In genomic region chr20:50929299-50930138, GRCh38 we compare ENCODE assay signal across 8 cellular contexts. TPM values are rescaled to one million over a fixed set of nuclear protein-coding genes. Genes with fewer than 3 reads are reported as not detected.
DNase-seq lines count a peak whose midpoint lies in the region; ATAC-seq, FAIRE-seq and TF ChIP-seq lines count a peak whose summit lies in the region.

No MANE protein-coding gene starts in this region.

- intact Hi-C loops in activated T-helper 1 cell treated with anti-CD3 and anti-CD28 coated beads, Interleukin-12 subunit alpha, Interleukin-12 subunit beta, Interleukin-2, Interleukin-4 antibody, amounts not matched to agents 30 ng/mL and 10 ng/mL and 1 ng/mL, durations not matched to agents 14 hours and 24 hours and 36 hours (cut with micrococcal nuclease), result loop anchor here (1.0 to 10.0 kb wide), 5 partner anchors 15 to 1655 kb away; partner anchors contain the start of gene ZNFX1

- no peaks in the 10 kb centered on the region for H3K9me3 ChIP-seq in Karpas-422 (ENCODE audit: low read length)

- peak overlapping the region; percentile 95 for H3K4me3 Mint-ChIP-seq in activated T-helper 1 cell treated with anti-CD3 and anti-CD28 coated beads, Interleukin-12 subunit alpha, Interleukin-12 subunit beta, Interleukin-2, Interleukin-4 antibody, amounts not matched to agents 30 ng/mL and 10 ng/mL and 1 ng/mL, durations not matched to agents 14 hours and 24 hours and 36 hours
- H3K4me3 Mint-ChIP-seq in natural killer cell treated with Interleukin-12 subunit alpha and Interleukin-12 subunit beta and Interleukin-15 and Interleukin-18, amount 100 ng/mL, for 72 hours, result peak overlapping the region; percentile 95

- no peaks in the 10 kb centered on the region for H3K9me2 ChIP-seq in Karpas-422 (replicated peaks; ENCODE audit: insufficient read depth, low read length)

- no peak for TF ChIP-seq CTCF in fibroblast of pulmonary artery (IDR thresholded peaks at IDR 0.05; ENCODE audit: low read length, missing control alignments)

- peak overlapping the region; percentile 95 for H3K9ac ChIP-seq in Karpas-422 (ENCODE audit: low read length)

- H3K27me3 ChIP-seq in Karpas-422 (ENCODE audit: low read length), result no peaks in the 10 kb centered on the region

- H3K4me1 Mint-ChIP-seq in activated T-helper 1 cell treated with anti-CD3 and anti-CD28 coated beads, Interleukin-12 subunit alpha, Interleukin-12 subunit beta, Interleukin-2, Interleukin-4 antibody, amounts not matched to agents 30 ng/mL and 10 ng/mL and 1 ng/mL, durations not matched to agents 14 hours and 24 hours and 36 hours (ENCODE audit: low read depth), result peaks cover 66% of the 10 kb centered on the region
- H3K4me1 Mint-ChIP-seq in natural killer cell treated with Interleukin-12 subunit alpha and Interleukin-12 subunit beta and Interleukin-15 and Interleukin-18, amount 100 ng/mL, for 72 hours (ENCODE audit: low read depth in 2 of 2), result peaks cover 32 to 53% of the 10 kb centered on the region in 2 donors

- peak overlapping the region; percentile 94 for H3K27ac ChIP-seq in Karpas-422 (ENCODE audit: low read length)

- H3K9me3 Mint-ChIP-seq in activated T-helper 1 cell treated with anti-CD3 and anti-CD28 coated beads, Interleukin-12 subunit alpha, Interleukin-12 subunit beta, Interleukin-2, Interleukin-4 antibody, amounts not matched to agents 30 ng/mL and 10 ng/mL and 1 ng/mL, durations not matched to agents 14 hours and 24 hours and 36 hours, result no peaks in the 10 kb centered on the region
- H3K9me3 Mint-ChIP-seq in natural killer cell treated with Interleukin-12 subunit alpha and Interleukin-12 subunit beta and Interleukin-15 and Interleukin-18, amount 100 ng/mL, for 72 hours, result no peaks in the 10 kb centered on the region

- peak; percentile 66 for FAIRE-seq in RCC 7860 (lab: Jason Lieb, UNC)

- peaks cover 44% of the 10 kb centered on the region for H4K20me1 ChIP-seq in Karpas-422 (ENCODE audit: insufficient read depth, low read depth, low read length)

- no peak overlapping the region for H2AFZ ChIP-seq in Karpas-422 (ENCODE audit: low read length)

- H3K4me1 ChIP-seq in Karpas-422 (ENCODE audit: low read length), result peaks cover 71% of the 10 kb centered on the region

- peaks cover 57% of the 10 kb centered on the region for H3K36me3 Mint-ChIP-seq in activated T-helper 1 cell treated with anti-CD3 and anti-CD28 coated beads, Interleukin-12 subunit alpha, Interleukin-12 subunit beta, Interleukin-2, Interleukin-4 antibody, amounts not matched to agents 30 ng/mL and 10 ng/mL and 1 ng/mL, durations not matched to agents 14 hours and 24 hours and 36 hours (ENCODE audit: low read depth)
- H3K36me3 Mint-ChIP-seq in natural killer cell treated with Interleukin-12 subunit alpha and Interleukin-12 subunit beta and Interleukin-15 and Interleukin-18, amount 100 ng/mL, for 72 hours, result peaks cover 22% of the 10 kb centered on the region

- H3K4me3 ChIP-seq in Karpas-422 (ENCODE audit: low read length) (peak overlapping the region; percentile 89), fibroblast of pulmonary artery (replicated peaks; ENCODE audit: low read depth, low read length) (peak overlapping the region; percentile 84)

- peak; percentile 58 for DNase-seq in DMS79 (lab: John Stamatoyannopoulos, UW)
- peak; percentile 98 for DNase-seq in Karpas-422
- DNase-seq in RCC 7860 (ENCODE audit: low spot score), result peak; percentile 89
- DNase-seq in activated T-helper 1 cell treated with anti-CD3 and anti-CD28 coated beads, Interleukin-12 subunit alpha, Interleukin-12 subunit beta, Interleukin-2, Interleukin-4 antibody, amounts not matched to agents 30 ng/mL and 10 ng/mL and 1 ng/mL, durations not matched to agents 14 hours and 24 hours and 36 hours (ENCODE audit: low spot score), result peak; percentile 91
- DNase-seq in fibroblast of pulmonary artery (ENCODE audit: low read depth), result peak; percentile 97
- DNase-seq in natural killer cell treated with Interleukin-12 subunit alpha and Interleukin-12 subunit beta and Interleukin-15 and Interleukin-18, amount 100 ng/mL, for 72 hours (ENCODE audit: low spot score), result peak; percentile 93
- peak; percentile 93 for DNase-seq in stimulated activated naive CD4-positive, alpha-beta T cell treated with Interleukin-2 at 50 U/mL for 16 hours (lab: John Stamatoyannopoulos, UW)

- H3K27ac Mint-ChIP-seq in activated T-helper 1 cell treated with anti-CD3 and anti-CD28 coated beads, Interleukin-12 subunit alpha, Interleukin-12 subunit beta, Interleukin-2, Interleukin-4 antibody, amounts not matched to agents 30 ng/mL and 10 ng/mL and 1 ng/mL, durations not matched to agents 14 hours and 24 hours and 36 hours, result peak overlapping the region; percentile 95
- peak overlapping the region; percentile 92 to 95 for H3K27ac Mint-ChIP-seq in natural killer cell treated with Interleukin-12 subunit alpha and Interleukin-12 subunit beta and Interleukin-15 and Interleukin-18, amount 100 ng/mL, for 72 hours

- H3K4me2 ChIP-seq in Karpas-422 (ENCODE audit: low read depth, low read length, poor library complexity, severe bottlenecking), result peak overlapping the region; percentile 91

- H3K79me2 ChIP-seq in Karpas-422 (ENCODE audit: low read length), result peaks cover 59% of the 10 kb centered on the region

- ATAC-seq in GM21786 (IDR thresholded peaks at IDR 0.05; ENCODE audit: unreplicated experiment), result peak; percentile 67
- ATAC-seq in natural killer cell treated with Interleukin-12 subunit alpha and Interleukin-12 subunit beta and Interleukin-15 and Interleukin-18, amount 100 ng/mL, for 72 hours, result peak; percentile 79 to 81

- H3K36me3 ChIP-seq in Karpas-422 (ENCODE audit: insufficient read depth, low read length), result peaks cover 57% of the 10 kb centered on the region

- H3K27me3 Mint-ChIP-seq in activated T-helper 1 cell treated with anti-CD3 and anti-CD28 coated beads, Interleukin-12 subunit alpha, Interleukin-12 subunit beta, Interleukin-2, Interleukin-4 antibody, amounts not matched to agents 30 ng/mL and 10 ng/mL and 1 ng/mL, durations not matched to agents 14 hours and 24 hours and 36 hours (ENCODE audit: insufficient read depth), result no peaks in the 10 kb centered on the region
- H3K27me3 Mint-ChIP-seq in natural killer cell treated with Interleukin-12 subunit alpha and Interleukin-12 subunit beta and Interleukin-15 and Interleukin-18, amount 100 ng/mL, for 72 hours, result no peaks in the 10 kb centered on the region

RNA-seq across cellular contexts. Expression of gene ADNP, which starts 1.7 kb away (rescaled TPM):
- 40.1 and 55.5 TPM in 2 replicates for total RNA-seq in Karpas-422 (2014; rRNA removed; shearing (Covaris generic); ENCODE audit: low replicate concordance)
- total RNA-seq in activated T-helper 1 cell treated with anti-CD3 and anti-CD28 coated beads, Interleukin-12 subunit alpha, Interleukin-12 subunit beta, Interleukin-2, Interleukin-4 antibody, amounts not matched to agents 30 ng/mL and 10 ng/mL and 1 ng/mL, durations not matched to agents 14 hours and 24 hours and 36 hours, result 77.4 and 85.8 TPM in 2 replicates
- total RNA-seq in natural killer cell treated with Interleukin-12 subunit alpha and Interleukin-12 subunit beta and Interleukin-15 and Interleukin-18, amount 100 ng/mL, for 72 hours, result 10 to 100 TPM; 55.0 to 81.8 TPM

RNA-seq across cellular contexts. Expression of gene DPM1, which starts 28.8 kb away (rescaled TPM):
- 37.5 and 67.2 TPM in 2 replicates for total RNA-seq in Karpas-422 (2014; rRNA removed; shearing (Covaris generic); ENCODE audit: low replicate concordance)
- total RNA-seq in activated T-helper 1 cell treated with anti-CD3 and anti-CD28 coated beads, Interleukin-12 subunit alpha, Interleukin-12 subunit beta, Interleukin-2, Interleukin-4 antibody, amounts not matched to agents 30 ng/mL and 10 ng/mL and 1 ng/mL, durations not matched to agents 14 hours and 24 hours and 36 hours, result 54.6 and 61.2 TPM in 2 replicates
- total RNA-seq in natural killer cell treated with Interleukin-12 subunit alpha and Interleukin-12 subunit beta and Interleukin-15 and Interleukin-18, amount 100 ng/mL, for 72 hours, result 10 to 100 TPM; 42.0 to 49.5 TPM

RNA-seq across cellular contexts. Expression of gene MOCS3, which starts 29.1 kb away (rescaled TPM):
- total RNA-seq in Karpas-422 (2014; rRNA removed; shearing (Covaris generic); ENCODE audit: low replicate concordance), result 4.8 and 5.5 TPM in 2 replicates
- total RNA-seq in activated T-helper 1 cell treated with anti-CD3 and anti-CD28 coated beads, Interleukin-12 subunit alpha, Interleukin-12 subunit beta, Interleukin-2, Interleukin-4 antibody, amounts not matched to agents 30 ng/mL and 10 ng/mL and 1 ng/mL, durations not matched to agents 14 hours and 24 hours and 36 hours, result 6.2 and 6.7 TPM in 2 replicates
- total RNA-seq in natural killer cell treated with Interleukin-12 subunit alpha and Interleukin-12 subunit beta and Interleukin-15 and Interleukin-18, amount 100 ng/mL, for 72 hours, result 1 to 10 TPM; 5.7 to 5.9 TPM

Comparison
In these comparisons a context has a peak if more than half of its experiments do, and no peak if none do; other contexts are left out.
1. Peak in every context shown above with its lines: DNase-seq, ATAC-seq, H3K4me3 ChIP-seq and H3K27ac ChIP-seq.